13 cellular contexts compared by ENCODE assay signal in the genomic region with DNA sequence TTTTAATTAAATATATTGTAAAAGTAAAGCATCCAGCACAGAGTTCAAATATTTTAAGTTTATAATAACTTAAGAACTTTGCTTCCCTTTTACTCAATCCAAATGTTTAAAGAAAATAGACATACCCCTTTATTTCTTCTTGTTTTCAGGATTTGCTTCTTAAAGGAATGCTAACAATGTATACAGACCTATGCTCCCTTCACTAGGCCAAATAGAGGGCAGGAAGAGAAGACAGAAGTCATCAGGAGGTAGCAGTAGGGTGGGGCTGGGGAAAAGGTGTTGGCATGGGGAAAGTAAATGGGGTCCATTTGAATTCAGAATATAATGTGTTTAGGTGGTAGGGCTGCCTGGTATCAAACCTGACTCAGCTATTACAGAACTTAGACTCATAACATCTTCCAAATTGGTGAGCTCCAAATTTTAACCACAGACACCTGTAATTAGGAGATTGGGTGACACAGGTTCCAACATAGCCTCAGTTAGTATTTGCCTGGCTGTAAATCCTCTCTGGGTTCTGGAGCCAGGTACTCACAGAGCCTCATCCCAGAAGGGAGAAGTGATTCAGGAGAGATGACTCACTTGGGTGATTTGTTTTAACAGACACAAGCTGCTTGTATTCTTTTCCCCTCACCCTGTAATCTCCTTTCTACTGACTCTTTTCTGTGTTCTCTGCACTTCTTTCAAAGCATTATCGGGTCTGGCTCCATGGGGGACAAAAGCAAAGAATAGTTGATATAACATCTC.
DNase-seq lines count a peak whose midpoint lies in the region; ATAC-seq and FAIRE-seq lines count a peak whose summit lies in the region.
"Had no signal": no experiment of that assay in that cellular context is flagged by ENCODE, and none has a peak within 500 bp of the region (broad histone marks: within the 10 kb centered on the region; RNA-seq: fewer than 3 reads in every experiment).

No MANE protein-coding gene starts in this region.

- H3K36me3 ChIP-seq in SJSA1: no peaks in the 10 kb centered on the region

- H3K4me3 ChIP-seq in SJSA1: no peak overlapping the region

- peaks cover 14% of the 10 kb centered on the region for H3K4me1 ChIP-seq in SJSA1 (replicated peaks)

- peak overlapping the region in 1 of 2 donors; percentile 77 for H3K27ac Mint-ChIP-seq in activated naive CD4-positive, alpha-beta T cell treated with anti-CD3 and anti-CD28 coated beads, Interleukin-2, amount 50 U/mL, for 72 hours
- peak overlapping the region in 1 of 6 donors; percentile 17 for H3K27ac Mint-ChIP-seq in immature natural killer cell
- H3K27ac Mint-ChIP-seq: T-helper 1 cell treated with Interleukin-12 subunit alpha and Interleukin-12 subunit beta and Interleukin-4 antibody, amounts not matched to agents 30 μg/mL and 1 μg/mL, for 36 hours had no signal

- no peak for DNase-seq in activated naive CD4-positive, alpha-beta T cell treated with anti-CD3 and anti-CD28 coated beads, Interleukin-2, amount 50 U/mL, for 72 hours (ENCODE audit: low spot score in 2 of 2)
- no peak for DNase-seq in activated naive CD4-positive, alpha-beta T cell treated with Interleukin-2 at 50 U/mL for 16 hours
- peak in 1 of 2 experiments; percentile 48 for DNase-seq in SJSA1 (ENCODE audit: low read depth in 1 of 2, low spot score in 2 of 2)
- peak; percentile 49 for DNase-seq in fibroblast of peridontal ligament (ENCODE audit: extremely low read depth)
- peak; percentile 33 for DNase-seq in urothelium cell line (ENCODE audit: low spot score)
- no peak for DNase-seq in NCI-H774 (lab: John Stamatoyannopoulos, UW)
- DNase-seq in immature natural killer cell: no peak
- DNase-seq: activated T-cell treated with anti-CD3 and anti-CD28 coated beads, Interleukin-2, amount 50 U/mL, for 1 hour; cortex of kidney; hypothalamus had no signal

- 0 out of 2 replicates have a peak, but pooled peaks cover 2% of the 10 kb centered on the region for H3K9me3 ChIP-seq in SJSA1 (replicated peaks)

- H3K4me3 Mint-ChIP-seq in immature natural killer cell: no peak overlapping the region
- H3K4me3 Mint-ChIP-seq: T-helper 1 cell treated with Interleukin-12 subunit alpha and Interleukin-12 subunit beta and Interleukin-4 antibody, amounts not matched to agents 30 μg/mL and 1 μg/mL, for 36 hours had no signal

- H3K27ac ChIP-seq in SJSA1: 0 out of 2 replicates have a peak overlapping the region, but pooled peaks have one; percentile 7

- H3K4me1 Mint-ChIP-seq in immature natural killer cell: peaks cover 7 to 16% of the 10 kb centered on the region in 2 donors

- H3K9me3 Mint-ChIP-seq in activated naive CD4-positive, alpha-beta T cell treated with anti-CD3 and anti-CD28 coated beads, Interleukin-2, amount 50 U/mL, for 72 hours: peaks cover 5 to 15% of the 10 kb centered on the region in 2 donors
- H3K9me3 Mint-ChIP-seq in immature natural killer cell: peaks cover 0 to 2% (median 0%) of the 10 kb centered on the region in 6 donors

- no peak for FAIRE-seq in urothelium cell line (lab: Jason Lieb, UNC)
- FAIRE-seq: small intestine had no signal

- peak; percentile 77 to 83 for ATAC-seq in activated naive CD4-positive, alpha-beta T cell treated with anti-CD3 and anti-CD28 coated beads, Interleukin-2, amount 50 U/mL, for 72 hours
- no peak for ATAC-seq in GM19023 (IDR thresholded peaks at IDR 0.05; ENCODE audit: unreplicated experiment)

- no peaks in the 10 kb centered on the region for H3K27me3 ChIP-seq in SJSA1 (replicated peaks)

- peaks cover 0 to 2% (median 2%) of the 10 kb centered on the region in 3 donors for H3K27me3 Mint-ChIP-seq in immature natural killer cell (ENCODE audit: low read depth in 3 of 3)

- peaks cover 7 to 13% of the 10 kb centered on the region in 2 donors for H3K36me3 Mint-ChIP-seq in activated naive CD4-positive, alpha-beta T cell treated with anti-CD3 and anti-CD28 coated beads, Interleukin-2, amount 50 U/mL, for 72 hours
- H3K36me3 Mint-ChIP-seq in immature natural killer cell: no peaks in the 10 kb centered on the region

Comparison
In these comparisons a context has a peak if more than half of its experiments do, and no peak if none do; other contexts are left out.
1. DNase-seq: peak in fibroblast of peridontal ligament (single experiment) and urothelium cell line (single experiment); none in activated naive CD4-positive, alpha-beta T cell treated with anti-CD3 and anti-CD28 coated beads, Interleukin-2, amount 50 U/mL, for 72 hours (0 of 2), activated naive CD4-positive, alpha-beta T cell treated with Interleukin-2 at 50 U/mL for 16 hours (single experiment), NCI-H774 (single experiment) and immature natural killer cell (0 of 3).